8 cellular contexts compared by ENCODE assay signal in genomic region chr2:203238711-203239526, GRCh38. TPM values are rescaled to one million over a fixed set of nuclear protein-coding genes. Genes with fewer than 3 reads are reported as not detected.
DNase-seq lines count a peak whose midpoint lies in the region; TF ChIP-seq lines count a peak whose summit lies in the region.

A gene with protein sequence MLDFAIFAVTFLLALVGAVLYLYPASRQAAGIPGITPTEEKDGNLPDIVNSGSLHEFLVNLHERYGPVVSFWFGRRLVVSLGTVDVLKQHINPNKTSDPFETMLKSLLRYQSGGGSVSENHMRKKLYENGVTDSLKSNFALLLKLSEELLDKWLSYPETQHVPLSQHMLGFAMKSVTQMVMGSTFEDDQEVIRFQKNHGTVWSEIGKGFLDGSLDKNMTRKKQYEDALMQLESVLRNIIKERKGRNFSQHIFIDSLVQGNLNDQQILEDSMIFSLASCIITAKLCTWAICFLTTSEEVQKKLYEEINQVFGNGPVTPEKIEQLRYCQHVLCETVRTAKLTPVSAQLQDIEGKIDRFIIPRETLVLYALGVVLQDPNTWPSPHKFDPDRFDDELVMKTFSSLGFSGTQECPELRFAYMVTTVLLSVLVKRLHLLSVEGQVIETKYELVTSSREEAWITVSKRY (plus strand): TSS chr2:203239018. CDS start chr2:203239063, 45 bp downstream.

- no peaks in the 10 kb centered on the region for H3F3A ChIP-seq in Loucy (ENCODE audit: low read depth)
- no peaks in the 10 kb centered on the region for H3F3A ChIP-seq in neural cell (ENCODE audit: insufficient read depth, low read length, poor library complexity, severe bottlenecking)

- peak within 1 kb of the TSS; percentile 79 for H3K4me2 ChIP-seq in Loucy (ENCODE audit: low read depth, low read length, poor library complexity, severe bottlenecking)
- peak within 1 kb of the TSS; percentile 41 for H3K4me2 ChIP-seq in neural cell (ENCODE audit: low read length)

- peak; percentile 28 for TF ChIP-seq EP300 in neural cell (conservative IDR thresholded peaks at IDR 0.05; ENCODE audit: poor library complexity, severe bottlenecking)
- no peak for TF ChIP-seq EP300 in stomach (IDR thresholded peaks at IDR 0.05)

- H3K4me3 ChIP-seq in H7 (ENCODE audit: insufficient read depth, low read depth, low read length) (peak within 1 kb of the TSS; percentile 60), Loucy (ENCODE audit: low read length, poor library complexity, severe bottlenecking) (peak within 1 kb of the TSS; percentile 95), neural cell (ENCODE audit: low read length) (peak within 1 kb of the TSS; percentile 73), stomach (peak within 1 kb of the TSS; percentile 66 to 81 (median 75))

- H2AFZ ChIP-seq in Loucy (ENCODE audit: low read length) (peak within 1 kb of the TSS; percentile 96), neural cell (ENCODE audit: low read depth, low read length) (peak within 1 kb of the TSS; percentile 96)

- H3K4me1 ChIP-seq in ES-I3 (ENCODE audit: insufficient read depth, low read length), result peaks cover 4% of the 10 kb centered on the region; the same call in 1 of the 2 replicates
- peaks cover 21% of the 10 kb centered on the region for H3K4me1 ChIP-seq in Loucy (ENCODE audit: insufficient read depth, low read length, poor library complexity, severe bottlenecking)
- H3K4me1 ChIP-seq in stomach, result peaks cover 7 to 32% (median 24%) of the 10 kb centered on the region in 4 donors

- DNase-seq in H7 (peak; percentile 94), fibroblast of the conjunctiva (ENCODE audit: low read depth) (peak; percentile 92), stomach (peak; percentile 97)
- peak; percentile 97 for DNase-seq in activated effector memory CD4-positive, alpha-beta T cell treated with Interleukin-2 at 50 U/mL for 16 hours

- TF ChIP-seq CTCF in Loucy (conservative IDR thresholded peaks at IDR 0.05; ENCODE audit: low read length), result peak; percentile 37
- peak; percentile 60 for TF ChIP-seq CTCF in neural cell (IDR thresholded peaks at IDR 0.05; ENCODE audit: poor library complexity, severe bottlenecking)
- peak in 3 of 7 experiments; percentile 21 to 51 (median 29) for TF ChIP-seq CTCF in stomach (IDR thresholded peaks at IDR 0.05)

- intact Hi-C loops in stomach (cut with DNase I; ENCODE audit: low total_unique reads), result no loop called here

- TF ChIP-seq RAD21 in neural cell (conservative IDR thresholded peaks at IDR 0.05), result peak; percentile 40

- H4K20me1 ChIP-seq in Loucy (ENCODE audit: insufficient read depth, low read length, poor library complexity, severe bottlenecking), result peaks cover 12% of the 10 kb centered on the region
- H4K20me1 ChIP-seq in neural cell (ENCODE audit: insufficient read depth), result no peaks in the 10 kb centered on the region

- H3K27ac ChIP-seq in neural cell (ENCODE audit: low read length) (peak within 1 kb of the TSS; percentile 91), stomach (peak within 1 kb of the TSS; percentile 93 to 98 (median 96))

- 0 to 2% (median 0%) methylated on average over 29 to 80 of the region's 80 CpGs for WGBS in stomach, 5 donors

- H3K9me3 ChIP-seq in ES-I3 (ENCODE audit: control insufficient read depth, insufficient read depth, low read length) (no peaks in the 10 kb centered on the region), Loucy (ENCODE audit: insufficient read depth, low read depth, low read length) (no peaks in the 10 kb centered on the region), neural cell (ENCODE audit: low read length) (no peaks in the 10 kb centered on the region), stomach (no peaks in the 10 kb centered on the region)

- H3K27me3 ChIP-seq in H7 (ENCODE audit: control insufficient read depth, insufficient read depth, low read length) (no peaks in the 10 kb centered on the region), Loucy (ENCODE audit: insufficient read depth, low read length, poor library complexity, severe bottlenecking) (no peaks in the 10 kb centered on the region), neural cell (ENCODE audit: insufficient read depth, low read depth, low read length) (no peaks in the 10 kb centered on the region), stomach (no peaks in the 10 kb centered on the region)

- H3K9me2 ChIP-seq in Loucy (replicated peaks; ENCODE audit: low read depth, low read length), result no peaks in the 10 kb centered on the region
- H3K9me2 ChIP-seq in neural cell (ENCODE audit: insufficient read depth, low read length), result no peaks in the 10 kb centered on the region

- H3K79me2 ChIP-seq in Loucy (ENCODE audit: insufficient read depth, low read length) (peaks cover 28% of the 10 kb centered on the region), neural cell (replicated peaks; ENCODE audit: insufficient read depth, low read length) (peaks cover 16% of the 10 kb centered on the region)

- H3K36me3 ChIP-seq in ES-I3 (ENCODE audit: insufficient read depth, low read length) (no peaks in the 10 kb centered on the region), H7 (replicated peaks; ENCODE audit: control insufficient read depth, insufficient read depth, low read length) (no peaks in the 10 kb centered on the region; the same call in 1 of the 2 replicates), Loucy (ENCODE audit: insufficient read depth, low read length) (no peaks in the 10 kb centered on the region), neural cell (ENCODE audit: insufficient read depth, low read length) (no peaks in the 10 kb centered on the region), stomach (peaks cover 0 to 21% (median 17%) of the 10 kb centered on the region in 4 donors)

- TF ChIP-seq POLR2A in Raji (IDR thresholded peaks at IDR 0.05; ENCODE audit: insufficient read depth, low read depth, low read length), result peak; percentile 86
- TF ChIP-seq POLR2A in stomach (IDR thresholded peaks at IDR 0.05), result peak in 2 of 4 donors; percentile 15 to 83

- H3K9ac ChIP-seq in ES-I3 (ENCODE audit: low read depth, low read length), result peak within 1 kb of the TSS; percentile 99
- H3K9ac ChIP-seq in Loucy (ENCODE audit: low read depth, low read length, poor library complexity, severe bottlenecking), result peak within 1 kb of the TSS; percentile 92
- peak within 1 kb of the TSS; percentile 89 for H3K9ac ChIP-seq in neural cell (ENCODE audit: low read length)

TF ChIP-seq in neural cell, 6 proteins besides CTCF, POLR2A, EP300 and RAD21:
- TF ChIP-seq MXI1 (conservative IDR thresholded peaks at IDR 0.05; ENCODE audit: poor library complexity, severe bottlenecking) (peak; percentile 84), TAF1 (IDR thresholded peaks at IDR 0.05; ENCODE audit: low read depth) (peak; percentile 15), POLR2AphosphoS5 (IDR thresholded peaks at IDR 0.05) (peak; percentile 59), EZH2 (IDR thresholded peaks at IDR 0.05; ENCODE audit: borderline replicate concordance, insufficient read depth, low read length, poor library complexity, severe bottlenecking) (no peak), REST (IDR thresholded peaks at IDR 0.05; ENCODE audit: borderline replicate concordance) (peak; percentile 7), SMC3 (conservative IDR thresholded peaks at IDR 0.05; ENCODE audit: poor library complexity) (peak; percentile 46)

RNA-seq across cellular contexts. Expression of the gene that starts here (rescaled TPM):
- total RNA-seq in H7 (2014; rRNA removed; shearing (Covaris generic)), result 7.2 and 8.5 TPM in 2 replicates
- polyA plus RNA-seq in neural cell, result 12.9 and 13.8 TPM in 2 replicates
- 29.0 and 31.6 TPM in 2 replicates for polyA minus RNA-seq in neural cell
- 10 to 100 TPM in 4 of 5 donors, 1 to 10 TPM in 1; 3.8 to 56.7 (median 15.1) TPM for total RNA-seq in stomach
- 1 to 10 TPM; 5.2 to 8.2 (median 5.6) TPM for polyA plus RNA-seq in stomach

Comparison
In these comparisons a context has a peak if more than half of its experiments do, and no peak if none do; other contexts are left out.
1. Peak in every context shown above with its lines: DNase-seq, H3K4me3 ChIP-seq and H3K27ac ChIP-seq.